Comparison of ENCODE assay signal across 9 cellular contexts in genomic region chr17:59859444-59860025, GRCh38. TPM values are rescaled to one million over a fixed set of nuclear protein-coding genes. Genes with fewer than 3 reads are reported as not detected.
A peak's percentile ranks its signal among the peaks of the same experiment; 100 is the strongest.
DNase-seq lines count a peak whose midpoint lies in the region; ATAC-seq, FAIRE-seq and TF ChIP-seq lines count a peak whose summit lies in the region.
"Had no signal": no experiment of that assay in that cellular context is flagged by ENCODE, and none has a peak within 500 bp of the region (broad histone marks: within the 10 kb centered on the region; RNA-seq: fewer than 3 reads in every experiment).

No MANE protein-coding gene starts in this region.

- H3K27ac Mint-ChIP-seq in activated CD4-positive, alpha-beta memory T cell treated with anti-CD3 and anti-CD28 coated beads for 36 hours: peak overlapping the region; percentile 50
- no peak overlapping the region for H3K27ac Mint-ChIP-seq in activated CD4-positive, alpha-beta memory T cell treated with anti-CD3 and anti-CD28 coated beads, Interleukin-2, amount 10 ng/mL, durations not matched to agents 7 days and 5 days

- H3K79me2 ChIP-seq in H1 (ENCODE audit: control insufficient read depth in 1 of 2, insufficient read depth in 2 of 2, low read length in 2 of 2): no peaks in the 10 kb centered on the region

- no peak overlapping the region for H3K4me3 Mint-ChIP-seq in activated CD4-positive, alpha-beta memory T cell treated with anti-CD3 and anti-CD28 coated beads for 36 hours
- H3K4me3 Mint-ChIP-seq in activated CD4-positive, alpha-beta memory T cell treated with anti-CD3 and anti-CD28 coated beads, Interleukin-2, amount 10 ng/mL, durations not matched to agents 7 days and 5 days: no peak overlapping the region

- peaks cover 15% of the 10 kb centered on the region for H3K4me1 Mint-ChIP-seq in activated CD4-positive, alpha-beta memory T cell treated with anti-CD3 and anti-CD28 coated beads for 36 hours (ENCODE audit: low read depth)
- peaks cover 13% of the 10 kb centered on the region for H3K4me1 Mint-ChIP-seq in activated CD4-positive, alpha-beta memory T cell treated with anti-CD3 and anti-CD28 coated beads, Interleukin-2, amount 10 ng/mL, durations not matched to agents 7 days and 5 days

- no peak for DNase-seq in activated CD4-positive, alpha-beta memory T cell treated with anti-CD3 and anti-CD28 coated beads for 36 hours
- no peak for DNase-seq in activated CD4-positive, alpha-beta memory T cell treated with anti-CD3 and anti-CD28 coated beads, Interleukin-2, amount 10 ng/mL, durations not matched to agents 7 days and 5 days
- DNase-seq in OCI-M1 (lab: John Stamatoyannopoulos, UW) (peak; percentile 72), H1 (ENCODE audit: low read depth in 1 of 2, low spot score in 2 of 2) (no peak), ovary (no peak), iPS-NIHi11 (ENCODE audit: low spot score) (no peak)

- no peaks in the 10 kb centered on the region for H3K23me2 ChIP-seq in H1 (ENCODE audit: low read depth, low read length)

- no peak overlapping the region for H2BK15ac ChIP-seq in H1 (ENCODE audit: low read length)

- H2BK5ac ChIP-seq in H1 (ENCODE audit: low read depth, low read length): no peak overlapping the region

- no peak overlapping the region for H3K9ac ChIP-seq in H1 (replicated peaks in 1 of 4; ENCODE audit: extremely low read depth in 1 of 4, low read depth in 3 of 4, low read length in 3 of 4)

- no peak overlapping the region for H3K56ac ChIP-seq in H1 (replicated peaks; ENCODE audit: insufficient read length, low read depth, low read length)

- H3K27me3 ChIP-seq in H1 (replicated peaks in 1 of 4; ENCODE audit: control insufficient read depth in 3 of 4, extremely low read depth in 1 of 4, insufficient read depth in 3 of 4, low read length in 3 of 4) (no peaks in the 10 kb centered on the region), ovary (no peaks in the 10 kb centered on the region)

- no peak overlapping the region for H3K23ac ChIP-seq in H1 (ENCODE audit: insufficient read length)

- H4K5ac ChIP-seq in H1 (ENCODE audit: insufficient read length, low read depth, low read length): no peak overlapping the region

- H3K4me2 ChIP-seq in H1 (ENCODE audit: insufficient read depth in 1 of 2, low read depth in 2 of 2, low read length in 2 of 2): no peak overlapping the region

- H3K14ac ChIP-seq in H1 (ENCODE audit: insufficient read length): no peak overlapping the region

- peaks cover 0 to 7% (median 2%) of the 10 kb centered on the region in 4 experiments; a peak in 4 of 7 replicates for H3K4me1 ChIP-seq in H1 (replicated peaks in 1 of 4; ENCODE audit: control insufficient read depth in 3 of 4, insufficient read depth in 4 of 4, low read length in 3 of 4)
- no peaks in the 10 kb centered on the region for H3K4me1 ChIP-seq in ovary (ENCODE audit: insufficient read depth)

- 97% methylated on average over 2 of the region's 2 CpGs; no CpG with 5 or more reads in 1 of the 2 experiments for WGBS in H1 (ENCODE audit: extremely low coverage in 1 of 2, insufficient coverage in 1 of 2, insufficient read length in 1 of 2, insufficient replicate concordance in 2 of 2, low coverage in 1 of 2, low lambda C conversion rate in 2 of 2, missing lambda C conversion rate in 1 of 2), 2 experiments
- WGBS in ovary, 3 donors: 33 to 63% (median 57%) methylated on average over 2 of the region's 2 CpGs

- intact Hi-C loops in activated CD4-positive, alpha-beta memory T cell treated with anti-CD3 and anti-CD28 coated beads for 36 hours (cut with micrococcal nuclease): loop anchor here (1.0 kb wide), 1 partner anchor 106 kb away; no protein-coding TSS in a partner anchor
- intact Hi-C loops in ovary (cut with DNase I): loop anchor here in 2 of 4 donors (2.0 to 5.0 kb wide), 2 partner anchors 112 to 115 kb away; no protein-coding TSS in a partner anchor

- POLR2A ChIA-PET in activated CD4-positive, alpha-beta memory T cell treated with anti-CD3 and anti-CD28 coated beads for 36 hours (lab: Charles Lee): interaction anchor here (1.1 to 3.5 kb wide), 5 partner anchors 11 to 108 kb away, joined by 4 to 13 read pairs (median 5); partner anchors contain the start of genes RPS6KB1 and TUBD1
- POLR2A ChIA-PET in activated CD4-positive, alpha-beta memory T cell treated with anti-CD3 and anti-CD28 coated beads, Interleukin-2, amount 10 ng/mL, durations not matched to agents 7 days and 5 days (lab: Charles Lee): interaction anchor here (0.6 to 1.5 kb wide), 9 partner anchors 10 to 114 kb away, joined by 3 to 5 read pairs (median 3); partner anchors contain the start of genes RNFT1, RPS6KB1 and TUBD1
- POLR2A ChIA-PET in H1 (lab: Charles Lee; ENCODE audit: partially characterized antibody): interaction anchor here (1.0 to 1.6 kb wide), 6 partner anchors 12 to 108 kb away, joined by 3 to 7 read pairs (median 4); no protein-coding TSS in a partner anchor

- H3K27ac ChIP-seq in H1 (ENCODE audit: low read depth, low read length) (no peak overlapping the region), ovary (no peak overlapping the region)

- no peak overlapping the region for H3K4ac ChIP-seq in H1 (replicated peaks; ENCODE audit: insufficient read length, low read depth, low read length)

- no peaks in the 10 kb centered on the region for H3K79me1 ChIP-seq in H1 (ENCODE audit: low read depth, low read length)

- ATAC-seq in HG03196 (IDR thresholded peaks at IDR 0.05; ENCODE audit: unreplicated experiment) (no peak), HG03457 (IDR thresholded peaks at IDR 0.05; ENCODE audit: unreplicated experiment) (no peak)

- no peaks in the 10 kb centered on the region for H3K9me3 Mint-ChIP-seq in activated CD4-positive, alpha-beta memory T cell treated with anti-CD3 and anti-CD28 coated beads for 36 hours
- H3K9me3 Mint-ChIP-seq in activated CD4-positive, alpha-beta memory T cell treated with anti-CD3 and anti-CD28 coated beads, Interleukin-2, amount 10 ng/mL, durations not matched to agents 7 days and 5 days: no peaks in the 10 kb centered on the region

- H2BK20ac ChIP-seq in H1 (ENCODE audit: low read length): no peak overlapping the region

- H3K36me3 Mint-ChIP-seq in activated CD4-positive, alpha-beta memory T cell treated with anti-CD3 and anti-CD28 coated beads for 36 hours: peaks cover 13% of the 10 kb centered on the region
- H3K36me3 Mint-ChIP-seq in activated CD4-positive, alpha-beta memory T cell treated with anti-CD3 and anti-CD28 coated beads, Interleukin-2, amount 10 ng/mL, durations not matched to agents 7 days and 5 days (ENCODE audit: low read depth): peaks cover 22% of the 10 kb centered on the region

- H4K91ac ChIP-seq in H1 (replicated peaks; ENCODE audit: insufficient read length, low read length): no peak overlapping the region

- CTCF ChIA-PET in activated CD4-positive, alpha-beta memory T cell treated with anti-CD3 and anti-CD28 coated beads for 36 hours (lab: Charles Lee): interaction anchor here (0.6 to 2.5 kb wide), 29 partner anchors 10 to 548 kb away, joined by 3 to 22 read pairs (median 3); partner anchors contain the start of genes PTRH2 and VMP1
- CTCF ChIA-PET in activated CD4-positive, alpha-beta memory T cell treated with anti-CD3 and anti-CD28 coated beads, Interleukin-2, amount 10 ng/mL, durations not matched to agents 7 days and 5 days (lab: Charles Lee): interaction anchor here (0.6 to 2.9 kb wide), 18 partner anchors 11 to 804 kb away, joined by 3 to 17 read pairs (median 3); partner anchors contain the start of genes PTRH2, RNFT1 and VMP1
- CTCF ChIA-PET in H1 (lab: Charles Lee; ENCODE audit: partially characterized antibody): interaction anchor here (1.0 to 1.2 kb wide), 2 partner anchors 113 to 151 kb away, joined by 3 to 4 read pairs; no protein-coding TSS in a partner anchor

- no peak overlapping the region for H3K4me3 ChIP-seq in H1 (ENCODE audit: extremely low read depth in 1 of 4, insufficient read depth in 2 of 4, low read depth in 3 of 4, low read length in 4 of 4)
- H3K4me3 ChIP-seq in ovary: no peak overlapping the region

- no peak overlapping the region for H2AFZ ChIP-seq in H1 (ENCODE audit: low read length)

- TF ChIP-seq POLR2A in H1 (IDR thresholded peaks at IDR 0.05; ENCODE audit: control extremely low read depth in 1 of 2, low read depth in 2 of 2, low read length in 2 of 2) (no peak), ovary (IDR thresholded peaks at IDR 0.05) (no peak)

- no peak overlapping the region for H2AK5ac ChIP-seq in H1 (ENCODE audit: low read depth, low read length)

- no peak overlapping the region for H2BK12ac ChIP-seq in H1 (ENCODE audit: low read depth, low read length)

- H3K9me3 ChIP-seq in H1 (ENCODE audit: insufficient read depth in 2 of 2, low read depth in 1 of 2, low read length in 1 of 2) (no peaks in the 10 kb centered on the region), ovary (no peaks in the 10 kb centered on the region)

- FAIRE-seq in H1 (lab: Jason Lieb, UNC): no peak
- FAIRE-seq: colon had no signal

- H3K36me3 ChIP-seq in H1 (ENCODE audit: control insufficient read depth in 2 of 4, insufficient read depth in 4 of 4, low read length in 3 of 4): peaks cover 0 to 22% (median 11%) of the 10 kb centered on the region in 4 experiments; a peak in 5 of 8 replicates
- H3K36me3 ChIP-seq in ovary: no peaks in the 10 kb centered on the region

- H4K8ac ChIP-seq in H1 (ENCODE audit: extremely low read depth, insufficient read depth, low read length): no peak overlapping the region

- TF ChIP-seq CTCF in H1 (IDR thresholded peaks at IDR 0.05; ENCODE audit: control extremely low read depth in 1 of 3, insufficient read depth in 1 of 3, low read depth in 1 of 3, low read length in 3 of 3) (no peak), ovary (IDR thresholded peaks at IDR 0.05) (peak; percentile 36 to 74 (median 66))

- no peaks in the 10 kb centered on the region for H3K27me3 Mint-ChIP-seq in activated CD4-positive, alpha-beta memory T cell treated with anti-CD3 and anti-CD28 coated beads for 36 hours
- no peaks in the 10 kb centered on the region for H3K27me3 Mint-ChIP-seq in activated CD4-positive, alpha-beta memory T cell treated with anti-CD3 and anti-CD28 coated beads, Interleukin-2, amount 10 ng/mL, durations not matched to agents 7 days and 5 days

- no peak overlapping the region for H2BK120ac ChIP-seq in H1 (replicated peaks; ENCODE audit: low read depth, low read length)

- no peak overlapping the region for H3K18ac ChIP-seq in H1 (ENCODE audit: extremely low read depth, low read length)

- peak; percentile 38 to 40 for TF ChIP-seq RAD21 in H1 (IDR thresholded peaks at IDR 0.05 in 1 of 2, conservative IDR thresholded peaks at IDR 0.05 in 1 of 2; ENCODE audit: low read depth in 2 of 2, low read length in 2 of 2)

- H4K20me1 ChIP-seq in H1 (replicated peaks in 1 of 2; ENCODE audit: control insufficient read depth in 1 of 2, insufficient read depth in 2 of 2, low read length in 2 of 2): no peaks in the 10 kb centered on the region

- TF ChIP-seq EP300 in H1 (IDR thresholded peaks at IDR 0.05; ENCODE audit: borderline replicate concordance in 1 of 2, low read depth in 2 of 2, low read length in 2 of 2) (no peak), ovary (IDR thresholded peaks at IDR 0.05) (no peak)

RNA-seq across cellular contexts. Expression of gene TUBD1, which starts 33.2 kb away (rescaled TPM):
- total RNA-seq in activated CD4-positive, alpha-beta memory T cell treated with anti-CD3 and anti-CD28 coated beads for 36 hours: 10 to 100 TPM; 11.0 to 12.7 TPM
- total RNA-seq in activated CD4-positive, alpha-beta memory T cell treated with anti-CD3 and anti-CD28 coated beads, Interleukin-2, amount 10 ng/mL, durations not matched to agents 7 days and 5 days: 10 to 100 TPM; 11.4 to 11.7 TPM
- total RNA-seq in H1 (2021; fragmentation: NEBNext Ultra II Directional; extraction: Animal tissue kit (Norgen Biotek cat#: 25700)): 16.1 and 17.5 TPM in 2 replicates
- polyA plus RNA-seq in H1 (2011; rRNA removed) (5.7 and 9.1 TPM in 2 replicates), ovary (10 to 100 TPM in 1 of 2 donors, 1 to 10 TPM in 1; 9.1 to 10.2 TPM)
- 7.3 TPM for polyA plus RNA-seq in H1 (2011; cell fraction: cytosol; rRNA removed)
- polyA plus RNA-seq in H1 (2011; cell fraction: nucleus; rRNA removed): 3.4 TPM
- polyA plus RNA-seq in H1 (2012, experiment 1 of 2): 11.2 to 22.7 TPM (median 15.5 TPM) in 4 replicates
- polyA plus RNA-seq in H1 (2012, experiment 2 of 2): 2.3 TPM
- 11.9 TPM for polyA plus RNA-seq in H1 (2013, experiment 1 of 2)
- polyA plus RNA-seq in H1 (2013, experiment 2 of 2): 12.3 TPM
- polyA minus RNA-seq in H1 (2011; rRNA and poly(A)+ RNA removed): 20.3 and 30.4 TPM in 2 replicates
- polyA minus RNA-seq in H1 (2011; cell fraction: cytosol; rRNA and poly(A)+ RNA removed): 11.9 TPM
- polyA minus RNA-seq in H1 (2011; cell fraction: nucleus; rRNA and poly(A)+ RNA removed): 16.1 TPM
- 10 to 100 TPM; 10.6 to 22.9 (median 14.3) TPM for total RNA-seq in ovary

RNA-seq across cellular contexts. Expression of gene RPS6KB1, which starts 33.4 kb away (rescaled TPM):
- total RNA-seq in activated CD4-positive, alpha-beta memory T cell treated with anti-CD3 and anti-CD28 coated beads for 36 hours: 10 to 100 TPM; 41.6 to 44.8 TPM
- 10 to 100 TPM; 44.3 to 50.1 TPM for total RNA-seq in activated CD4-positive, alpha-beta memory T cell treated with anti-CD3 and anti-CD28 coated beads, Interleukin-2, amount 10 ng/mL, durations not matched to agents 7 days and 5 days
- 25.5 and 28.4 TPM in 2 replicates for total RNA-seq in H1 (2021; fragmentation: NEBNext Ultra II Directional; extraction: Animal tissue kit (Norgen Biotek cat#: 25700))
- polyA plus RNA-seq in H1 (2011; rRNA removed) (2.1 and 3.4 TPM in 2 replicates), ovary (10 to 100 TPM; 14.8 to 22.7 TPM)
- polyA plus RNA-seq in H1 (2011; cell fraction: cytosol; rRNA removed): 4.1 TPM
- polyA plus RNA-seq in H1 (2011; cell fraction: nucleus; rRNA removed): 2.9 TPM
- 9.2 to 19.7 TPM (median 12.8 TPM) in 4 replicates for polyA plus RNA-seq in H1 (2012, experiment 1 of 2)
- 0.62 TPM for polyA plus RNA-seq in H1 (2012, experiment 2 of 2)
- polyA plus RNA-seq in H1 (2013, experiment 1 of 2): 8.7 TPM
- 8.7 TPM for polyA plus RNA-seq in H1 (2013, experiment 2 of 2)
- polyA minus RNA-seq in H1 (2011; rRNA and poly(A)+ RNA removed): 9.3 and 10.5 TPM in 2 replicates
- polyA minus RNA-seq in H1 (2011; cell fraction: cytosol; rRNA and poly(A)+ RNA removed): 10.7 TPM
- polyA minus RNA-seq in H1 (2011; cell fraction: nucleus; rRNA and poly(A)+ RNA removed): 16.8 TPM
- total RNA-seq in ovary: 10 to 100 TPM; 29.2 to 46.2 (median 41.1) TPM

Comparison
In these comparisons a context has a peak if more than half of its experiments do, and no peak if none do; other contexts are left out.
1. CTCF ChIP-seq: peak in ovary (3 of 3); none in H1 (0 of 3).